In genomic region chr6:35453236-35453635, GRCh38 we compare ENCODE assay signal across 11 cellular contexts. TPM values are rescaled to one million over a fixed set of nuclear protein-coding genes. Genes with fewer than 3 reads are reported as not detected.
DNase-seq lines count a peak whose midpoint lies in the region; ATAC-seq and TF ChIP-seq lines count a peak whose summit lies in the region.
"Had no signal": no experiment of that assay in that cellular context is flagged by ENCODE, and none has a peak within 500 bp of the region (broad histone marks: within the 10 kb centered on the region; RNA-seq: fewer than 3 reads in every experiment).

No MANE protein-coding gene starts in this region.

- no peaks in the 10 kb centered on the region for H3K27me3 ChIP-seq in SK-N-SH (ENCODE audit: insufficient read depth)
- H3K27me3 ChIP-seq in smooth muscle cell (ENCODE audit: low read depth): no peaks in the 10 kb centered on the region

- H3K27ac ChIP-seq in SK-N-SH (ENCODE audit: low read depth in 2 of 2, low read length in 1 of 2) (no peak overlapping the region; a peak in 1 of 4 replicates), SK-N-MC (peak overlapping the region; percentile 95), smooth muscle cell (ENCODE audit: low read depth) (no peak overlapping the region)

- H3F3A ChIP-seq in SK-N-SH (replicated peaks; ENCODE audit: insufficient read depth) (no peaks in the 10 kb centered on the region), smooth muscle cell (ENCODE audit: low read depth) (no peaks in the 10 kb centered on the region)

- H3K9ac ChIP-seq in SK-N-SH (peak overlapping the region; percentile 63; the same call in 1 of the 2 replicates), SK-N-MC (ENCODE audit: insufficient read length) (peak overlapping the region; percentile 81), smooth muscle cell (ENCODE audit: low read depth) (peak overlapping the region; percentile 16)

- H4K20me1 ChIP-seq in SK-N-SH (ENCODE audit: insufficient read depth): no peaks in the 10 kb centered on the region
- no peaks in the 10 kb centered on the region for H4K20me1 ChIP-seq in smooth muscle cell (ENCODE audit: low read depth)

- 29% methylated on average over 3 of the region's 3 CpGs for WGBS in SK-N-SH (ENCODE audit: low lambda C conversion rate)
- 49% methylated on average over 3 of the region's 3 CpGs for WGBS in smooth muscle cell (ENCODE audit: low lambda C conversion rate)

- ATAC-seq in SK-N-SH treated with all-trans-retinoic acid at 6 μM for 48 hours (no peak), GM19455 (IDR thresholded peaks at IDR 0.05; ENCODE audit: unreplicated experiment) (no peak)

- H3K36me3 ChIP-seq in SK-N-SH (replicated peaks in 1 of 2; ENCODE audit: control insufficient read depth in 1 of 2, insufficient read depth in 2 of 2, low read length in 1 of 2) (peaks cover 0 to 4% of the 10 kb centered on the region in 2 experiments), SK-N-MC (ENCODE audit: insufficient read depth, low read length) (peaks cover 30% of the 10 kb centered on the region), smooth muscle cell (ENCODE audit: low read depth) (no peaks in the 10 kb centered on the region)

- H3K9me3 ChIP-seq in SK-N-SH: no peaks in the 10 kb centered on the region
- no peaks in the 10 kb centered on the region for H3K9me3 ChIP-seq in SK-N-MC (ENCODE audit: low read depth, low read length)
- H3K9me3 ChIP-seq in smooth muscle cell (replicated peaks; ENCODE audit: low read depth): no peaks in the 10 kb centered on the region

- H3K79me2 ChIP-seq in SK-N-SH (ENCODE audit: insufficient read depth) (peaks cover 4% of the 10 kb centered on the region; the same call in 1 of the 2 replicates), smooth muscle cell (ENCODE audit: low read depth) (no peaks in the 10 kb centered on the region)

- peaks cover 0 to 17% of the 10 kb centered on the region in 2 experiments; a peak in 2 of 4 replicates for H3K4me1 ChIP-seq in SK-N-SH (ENCODE audit: control insufficient read depth in 1 of 2, insufficient read depth in 2 of 2, low read depth in 1 of 2, low read length in 1 of 2)
- H3K4me1 ChIP-seq in smooth muscle cell (ENCODE audit: low read depth): peaks cover 27% of the 10 kb centered on the region

- POLR2A ChIA-PET in SK-N-SH (lab: Yijun Ruan, JAX): no interaction called here

- no peaks in the 10 kb centered on the region for H3K9me2 ChIP-seq in SK-N-SH

- DNase-seq in SK-N-SH: no peak
- no peak for DNase-seq in SK-N-MC (ENCODE audit: low read depth, low spot score)
- no peak for DNase-seq in fibroblast of mammary gland (ENCODE audit: low read depth)
- no peak for DNase-seq in smooth muscle cell (lab: John Stamatoyannopoulos, UW; ENCODE audit: unreplicated experiment)
- DNase-seq in NK-92 treated with Interleukin-12 subunit alpha and Interleukin-12 subunit beta, amount 100 ng/mL, for 24 hours (lab: John Stamatoyannopoulos, UW): no peak
- no peak for DNase-seq in GM03348 (ENCODE audit: low spot score)
- DNase-seq: cerebellar nuclear complex, GOT3 had no signal

- TF ChIP-seq RAD21 in SK-N-SH (IDR thresholded peaks at IDR 0.05; ENCODE audit: low read length): no peak

- H3K4me3 ChIP-seq in SK-N-SH (ENCODE audit: low read depth in 2 of 2, low read length in 1 of 2) (peak overlapping the region; percentile 64 to 70), SK-N-MC (peak overlapping the region; percentile 84), fibroblast of mammary gland (ENCODE audit: control insufficient read depth, low read depth, low read length) (peak overlapping the region; percentile 64), smooth muscle cell (peak overlapping the region; percentile 80)

- no peak for TF ChIP-seq CTCF in SK-N-SH (IDR thresholded peaks at IDR 0.05)
- TF ChIP-seq CTCF in fibroblast of mammary gland (conservative IDR thresholded peaks at IDR 0.05; ENCODE audit: control insufficient read depth, insufficient read depth, low read depth, low read length): no peak
- TF ChIP-seq CTCF in smooth muscle cell (IDR thresholded peaks at IDR 0.05; ENCODE audit: borderline replicate concordance, insufficient read depth, poor library complexity, severe bottlenecking): no peak

- TF ChIP-seq EP300 in SK-N-SH (IDR thresholded peaks at IDR 0.05; ENCODE audit: borderline replicate concordance in 1 of 2, low read depth in 1 of 2, low read length in 1 of 2): no peak

- H2AFZ ChIP-seq in SK-N-SH (ENCODE audit: low read depth) (peak overlapping the region; percentile 61; the same call in 1 of the 2 replicates), smooth muscle cell (ENCODE audit: low read depth) (peak overlapping the region; percentile 91)

- H3K4me2 ChIP-seq in SK-N-SH: peak overlapping the region; percentile 90
- peak overlapping the region; percentile 98 for H3K4me2 ChIP-seq in smooth muscle cell

- CTCF ChIA-PET in SK-N-SH (lab: Yijun Ruan, JAX): interaction anchor here (0.7 to 9.0 kb wide), 6 partner anchors 14 to 159 kb away, joined by 3 to 186 read pairs (median 4); partner anchors contain the start of genes PPARD and RPL10A

TF ChIP-seq in SK-N-SH, 30 proteins besides CTCF, POLR2A, EP300 and RAD21:
- TF ChIP-seq MXI1 (IDR thresholded peaks at IDR 0.05; ENCODE audit: low read depth, low read length) (peak; percentile 33; the same call in 1 of the 2 replicates), NRF1 (IDR thresholded peaks at IDR 0.05; ENCODE audit: low read depth, low read length) (no peak)
- TF ChIP-seq, protein P1, sequence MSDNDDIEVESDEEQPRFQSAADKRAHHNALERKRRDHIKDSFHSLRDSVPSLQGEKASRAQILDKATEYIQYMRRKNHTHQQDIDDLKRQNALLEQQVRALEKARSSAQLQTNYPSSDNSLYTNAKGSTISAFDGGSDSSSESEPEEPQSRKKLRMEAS (IDR thresholded peaks at IDR 0.05; ENCODE audit: low read depth): 0 out of 2 replicates have a peak, but pooled peaks have one; percentile 17

TF ChIP-seq in SK-N-SH treated with all-trans-retinoic acid at 6 μM for 48 hours, 23 proteins besides CTCF, POLR2A, EP300 and RAD21:
- TF ChIP-seq PPARA (CRISPR knock-in tag; IDR thresholded peaks at IDR 0.05; ENCODE audit: borderline replicate concordance) (no peak), ZNF70 (CRISPR knock-in tag; IDR thresholded peaks at IDR 0.05) (no peak), ESRRG (CRISPR knock-in tag; IDR thresholded peaks at IDR 0.05) (no peak), TOX (CRISPR knock-in tag; IDR thresholded peaks at IDR 0.05; ENCODE audit: borderline replicate concordance) (no peak), RARB (CRISPR knock-in tag; IDR thresholded peaks at IDR 0.05) (no peak), ZFP30 (CRISPR knock-in tag; IDR thresholded peaks at IDR 0.05) (no peak)

RNA-seq across cellular contexts. Expression of gene FANCE, which starts 1.1 kb away (rescaled TPM):
- polyA plus RNA-seq in SK-N-SH (2012; rRNA removed) (5.8 and 6.5 TPM in 2 replicates), smooth muscle cell (5.6 and 7.3 TPM in 2 replicates)
- 4.0 and 5.4 TPM in 2 replicates for polyA plus RNA-seq in SK-N-SH (2012; cell fraction: cytosol; rRNA removed)
- 6.0 and 6.1 TPM in 2 replicates for polyA plus RNA-seq in SK-N-SH (2012; cell fraction: nucleus; rRNA removed)
- total RNA-seq in smooth muscle cell: 2.3 and 3.6 TPM in 2 replicates

RNA-seq across cellular contexts. Expression of gene RPL10A, which starts 15.0 kb away (rescaled TPM):
- polyA plus RNA-seq in SK-N-SH (2012; rRNA removed) (2,393 and 3,548 TPM in 2 replicates), smooth muscle cell (307 and 339 TPM in 2 replicates)
- polyA plus RNA-seq in SK-N-SH (2012; cell fraction: cytosol; rRNA removed): 2,837 and 3,167 TPM in 2 replicates
- polyA plus RNA-seq in SK-N-SH (2012; cell fraction: nucleus; rRNA removed): 1,325 and 1,532 TPM in 2 replicates
- 1,012 and 1,090 TPM in 2 replicates for total RNA-seq in smooth muscle cell

RNA-seq across cellular contexts. Expression of gene TEAD3, which starts 43.6 kb away (rescaled TPM):
- polyA plus RNA-seq in SK-N-SH (2012; rRNA removed): 5.2 and 7.1 TPM in 2 replicates
- 3.6 and 6.1 TPM in 2 replicates for polyA plus RNA-seq in SK-N-SH (2012; cell fraction: cytosol; rRNA removed)
- polyA plus RNA-seq in SK-N-SH (2012; cell fraction: nucleus; rRNA removed): 16.1 and 20.1 TPM in 2 replicates
- 22.5 and 29.1 TPM in 2 replicates for total RNA-seq in smooth muscle cell
- polyA plus RNA-seq in smooth muscle cell: 40.6 and 42.8 TPM in 2 replicates

RNA-seq across cellular contexts. Expression of gene TULP1, which starts 59.5 kb away (rescaled TPM):
- polyA plus RNA-seq in SK-N-SH (2012; rRNA removed): not detected in 2 replicates
- polyA plus RNA-seq in SK-N-SH (2012; cell fraction: cytosol; rRNA removed): not detected in 2 replicates
- polyA plus RNA-seq in SK-N-SH (2012; cell fraction: nucleus; rRNA removed): not detected in 2 replicates
- total RNA-seq in smooth muscle cell: 0.31 TPM in 1 of 2 replicates, not detected in the other
- 0.26 and 0.78 TPM in 2 replicates for polyA plus RNA-seq in smooth muscle cell
- total RNA-seq: NCI-H460 had no signal

Comparison
In these comparisons a context has a peak if more than half of its experiments do, and no peak if none do; other contexts are left out.
1. H3K9ac ChIP-seq: peak in every context shown above with its lines; median percentile 81 in SK-N-MC; 63 in SK-N-SH; 16 in smooth muscle cell.